In genomic region chr2:112805542-112805941, GRCh38 we compare ENCODE assay signal across 13 cellular contexts. TPM values are rescaled to one million over a fixed set of nuclear protein-coding genes. Genes with fewer than 3 reads are reported as not detected.
DNase-seq lines count a peak whose midpoint lies in the region; ATAC-seq and TF ChIP-seq lines count a peak whose summit lies in the region.
"Had no signal": no experiment of that assay in that cellular context is flagged by ENCODE, and none has a peak within 500 bp of the region (broad histone marks: within the 10 kb centered on the region; RNA-seq: fewer than 3 reads in every experiment).

No MANE protein-coding gene starts in this region.

- DNase-seq in IMR-90: no peak
- DNase-seq in mesenchymal stem cell: no peak
- DNase-seq in mesendoderm: no peak
- DNase-seq in NOMO-1 treated with DMSO at 0.1 percent for 48 hours (lab: John Stamatoyannopoulos, UW; ENCODE audit: unreplicated experiment): no peak
- no peak for DNase-seq in HAP-1 (ENCODE audit: low spot score in 2 of 2)
- DNase-seq: activated CD8-positive, alpha-beta memory T cell treated with anti-CD3 and anti-CD28 coated beads for 24 hours; activated naive CD8-positive, alpha-beta T cell treated with anti-CD3 and anti-CD28 coated beads, Interleukin-2, amount 50 U/mL, for 24 hours; DMS 273 treated with DMSO at 0.1 percent for 48 hours; NCI-H526 treated with DMSO at 0.1 percent for 48 hours had no signal

- H4K91ac ChIP-seq in IMR-90 (ENCODE audit: insufficient read depth, low read depth, low read length): peak overlapping the region; percentile 58; the same call in 1 of the 2 replicates
- H4K91ac ChIP-seq in mesenchymal stem cell (ENCODE audit: low read length): peak overlapping the region; percentile 64

- TF ChIP-seq POLR2A in IMR-90 (IDR thresholded peaks at IDR 0.05; ENCODE audit: low read depth, low read length): no peak

- H2AK9ac ChIP-seq in IMR-90 (replicated peaks; ENCODE audit: low read depth, low read length, poor library complexity): no peak overlapping the region

- H2BK12ac ChIP-seq in mesenchymal stem cell (ENCODE audit: low read length in 2 of 2): peak overlapping the region; percentile 38 to 61

- H4K20me1 ChIP-seq in IMR-90 (ENCODE audit: insufficient read depth, low read length): no peaks in the 10 kb centered on the region

- H3K79me1 ChIP-seq in IMR-90 (ENCODE audit: low read depth in 1 of 2, low read length in 2 of 2) (peaks cover 0 to 13% of the 10 kb centered on the region in 2 experiments; a peak in 2 of 4 replicates), mesenchymal stem cell (replicated peaks; ENCODE audit: low read length, poor library complexity, severe bottlenecking) (no peaks in the 10 kb centered on the region), mesendoderm (ENCODE audit: low read length) (no peaks in the 10 kb centered on the region)

- H3K9ac ChIP-seq in IMR-90 (ENCODE audit: low read depth, low read length) (no peak overlapping the region), mesenchymal stem cell (ENCODE audit: low read length) (no peak overlapping the region), mesendoderm (ENCODE audit: low read length) (no peak overlapping the region)

- H3K79me2 ChIP-seq in mesendoderm (ENCODE audit: control insufficient read depth, insufficient read depth, low read length): no peaks in the 10 kb centered on the region

- H2BK15ac ChIP-seq in IMR-90 (ENCODE audit: low read depth, low read length) (peak overlapping the region; percentile 53; the same call in 2 of the 3 replicates), mesenchymal stem cell (ENCODE audit: low read depth, poor library complexity, severe bottlenecking) (peak overlapping the region; percentile 88), mesendoderm (replicated peaks; ENCODE audit: low read depth) (no peak overlapping the region)

- no peak overlapping the region for H3K27ac ChIP-seq in IMR-90 (ENCODE audit: insufficient read depth, low read length)
- H3K27ac ChIP-seq in mesenchymal stem cell (ENCODE audit: low read length, poor library complexity, severe bottlenecking): no peak overlapping the region
- H3K27ac ChIP-seq in mesendoderm (ENCODE audit: low read depth, low read length): no peak overlapping the region

- peak overlapping the region; percentile 65 for H2AK5ac ChIP-seq in IMR-90 (ENCODE audit: low read depth, low read length)
- peak overlapping the region; percentile 24 for H2AK5ac ChIP-seq in mesenchymal stem cell (ENCODE audit: low read length, severe bottlenecking)
- H2AK5ac ChIP-seq in mesendoderm (ENCODE audit: low read length): no peak overlapping the region

- H3K23ac ChIP-seq in IMR-90 (ENCODE audit: low read depth, low read length): no peak overlapping the region
- H3K23ac ChIP-seq in mesenchymal stem cell (ENCODE audit: low read length in 2 of 2): no peak overlapping the region
- H3K23ac ChIP-seq in mesendoderm (ENCODE audit: low read length): no peak overlapping the region

- ATAC-seq in GM18861 (IDR thresholded peaks at IDR 0.05; ENCODE audit: unreplicated experiment) (peak; percentile 62), GM21576 (IDR thresholded peaks at IDR 0.05; ENCODE audit: unreplicated experiment) (peak; percentile 58), IMR-90 (ENCODE audit: low read depth) (no peak), HG03139 (IDR thresholded peaks at IDR 0.05; ENCODE audit: unreplicated experiment) (no peak)
- ATAC-seq: activated naive CD8-positive, alpha-beta T cell treated with anti-CD3 and anti-CD28 coated beads, Interleukin-2, amount 50 U/mL, for 24 hours had no signal

- H3K18ac ChIP-seq in IMR-90 (ENCODE audit: low read depth, low read length): peak overlapping the region; percentile 48; the same call in 1 of the 2 replicates
- peak overlapping the region; percentile 57 to 78 for H3K18ac ChIP-seq in mesenchymal stem cell (ENCODE audit: low read depth in 1 of 2, low read length in 2 of 2)
- no peak overlapping the region for H3K18ac ChIP-seq in mesendoderm (ENCODE audit: low read length)

- peaks cover 11% of the 10 kb centered on the region for H3K9me1 ChIP-seq in IMR-90 (ENCODE audit: insufficient read depth, low read length)

- no peaks in the 10 kb centered on the region for H3K36me3 ChIP-seq in IMR-90 (ENCODE audit: control insufficient read depth, insufficient read depth, low read length)
- no peaks in the 10 kb centered on the region for H3K36me3 ChIP-seq in mesenchymal stem cell (ENCODE audit: control insufficient read depth in 1 of 2, insufficient read depth in 2 of 2, low read depth in 1 of 2, low read length in 2 of 2)
- H3K36me3 ChIP-seq in mesendoderm (ENCODE audit: control insufficient read depth, insufficient read depth, low read length): no peaks in the 10 kb centered on the region
- H3K36me3 ChIP-seq in HAP-1 (replicated peaks): no peaks in the 10 kb centered on the region

- peak overlapping the region; percentile 27 to 61; a peak in 1 of 4 replicates for H4K8ac ChIP-seq in IMR-90 (ENCODE audit: low read depth in 2 of 2, low read length in 2 of 2)
- H4K8ac ChIP-seq in mesenchymal stem cell (ENCODE audit: low read length): peak overlapping the region; percentile 35
- no peak overlapping the region for H4K8ac ChIP-seq in mesendoderm (ENCODE audit: low read depth, low read length)

- BruUV-seq in IMR-90 (replicated peaks; lab: Mats Ljungman, UMichigan): no TSS peak

- no peak overlapping the region for H3K4me2 ChIP-seq in IMR-90 (ENCODE audit: low read depth, low read length)
- H3K4me2 ChIP-seq in mesenchymal stem cell (ENCODE audit: low read length, poor library complexity, severe bottlenecking): no peak overlapping the region
- H3K4me2 ChIP-seq in mesendoderm (ENCODE audit: low read length): no peak overlapping the region

- no peak for TF ChIP-seq CTCF in IMR-90 (conservative IDR thresholded peaks at IDR 0.05; ENCODE audit: low read depth, low read length)

- POLR2A ChIA-PET in IMR-90 (lab: Charles Lee; ENCODE audit: unreplicated experiment): no interaction called here

- H3K4me1 ChIP-seq in IMR-90 (ENCODE audit: control insufficient read depth, insufficient read depth, low read length) (no peaks in the 10 kb centered on the region; the same call in 1 of the 2 replicates), mesenchymal stem cell (ENCODE audit: control insufficient read depth, insufficient read depth, low read depth, low read length) (peaks cover 3% of the 10 kb centered on the region), mesendoderm (ENCODE audit: control insufficient read depth, low read depth, low read length) (no peaks in the 10 kb centered on the region), HAP-1 (no peaks in the 10 kb centered on the region; the same call in 1 of the 2 replicates)

- CTCF ChIA-PET in IMR-90 (lab: Yijun Ruan, JAX): no interaction called here

- H3K4ac ChIP-seq in IMR-90 (ENCODE audit: low read depth, low read length) (peak overlapping the region; percentile 67), mesenchymal stem cell (ENCODE audit: low read depth in 1 of 2, low read length in 2 of 2) (peak overlapping the region in 1 of 2 experiments; percentile 25), mesendoderm (ENCODE audit: low read depth, low read length) (no peak overlapping the region)

- H2BK120ac ChIP-seq in IMR-90 (ENCODE audit: low read depth, low read length) (peak overlapping the region; percentile 11), mesenchymal stem cell (ENCODE audit: low read depth, low read length) (peak overlapping the region; percentile 9), mesendoderm (ENCODE audit: low read depth, low read length) (no peak overlapping the region)

- no peak for TF ChIP-seq RAD21 in IMR-90 (IDR thresholded peaks at IDR 0.05; ENCODE audit: low read length)

- H2BK5ac ChIP-seq in IMR-90 (ENCODE audit: low read depth, low read length, poor library complexity, severe bottlenecking): peak overlapping the region; percentile 10
- H2BK5ac ChIP-seq in mesenchymal stem cell (ENCODE audit: low read depth, low read length, poor library complexity, severe bottlenecking): no peak overlapping the region
- H2BK5ac ChIP-seq in mesendoderm (ENCODE audit: low read length): no peak overlapping the region

- H3K14ac ChIP-seq in IMR-90 (replicated peaks; ENCODE audit: low read depth, low read length) (peak overlapping the region; percentile 78; the same call in 1 of the 2 replicates), mesenchymal stem cell (ENCODE audit: low read length in 2 of 2) (peak overlapping the region in 1 of 2 experiments; percentile 19)

- H3K4me3 ChIP-seq in IMR-90 (ENCODE audit: insufficient read depth, low read depth, low read length): no peak overlapping the region
- no peak overlapping the region for H3K4me3 ChIP-seq in mesenchymal stem cell (ENCODE audit: insufficient read depth in 1 of 2, low read depth in 1 of 2, low read length in 2 of 2)
- H3K4me3 ChIP-seq in mesendoderm (ENCODE audit: low read length): no peak overlapping the region
- no peak overlapping the region for H3K4me3 ChIP-seq in HAP-1
- H3K4me3 ChIP-seq: skin epidermis had no signal

- H4K5ac ChIP-seq in IMR-90 (ENCODE audit: low read depth, low read length) (peak overlapping the region; percentile 6), mesendoderm (ENCODE audit: low read length) (no peak overlapping the region)

- no peak overlapping the region for H3K56ac ChIP-seq in IMR-90 (ENCODE audit: extremely low read depth, insufficient read depth, low read length)
- H3K56ac ChIP-seq in mesendoderm (ENCODE audit: low read length): no peak overlapping the region

- H2AFZ ChIP-seq in IMR-90 (replicated peaks; ENCODE audit: low read length, poor library complexity) (peak overlapping the region; percentile 11), mesenchymal stem cell (ENCODE audit: low read depth, low read length) (no peak overlapping the region)

- 86% methylated on average over 7 of the region's 11 CpGs; no CpG with 5 or more reads in 1 of the 2 experiments for WGBS in IMR-90 (ENCODE audit: extremely low coverage in 2 of 2, insufficient read length in 1 of 2), 2 experiments
- WGBS in mesenchymal stem cell: 95% methylated on average over 11 of the region's 11 CpGs
- WGBS in mesendoderm (ENCODE audit: extremely low coverage, insufficient coverage, low lambda C conversion rate): no CpG with 5 or more reads among the region's 11 CpGs

- intact Hi-C loops in IMR-90 (cut with micrococcal nuclease): no loop called here

- in situ Hi-C loops in IMR-90 (cut with MboI; ENCODE audit: low sequenced_read_pairs): no loop called here
- in situ Hi-C loops in HAP-1 (cut with MboI; ENCODE audit: low sequenced_read_pairs): no loop called here

- dilution Hi-C loops in IMR-90 (cut with HindIII; ENCODE audit: low sequenced_read_pairs, unreplicated experiment): no loop called here

- H3K9me3 ChIP-seq in IMR-90 (ENCODE audit: control insufficient read depth, insufficient read depth, low read length): no peaks in the 10 kb centered on the region
- peaks cover 6% of the 10 kb centered on the region for H3K9me3 ChIP-seq in mesenchymal stem cell (ENCODE audit: control insufficient read depth, low read length)
- H3K9me3 ChIP-seq in HAP-1: no peaks in the 10 kb centered on the region; the same call in 1 of the 2 replicates

- H2BK20ac ChIP-seq in IMR-90 (ENCODE audit: low read depth, low read length): peak overlapping the region; percentile 90

- no peaks in the 10 kb centered on the region for H3K27me3 ChIP-seq in IMR-90 (ENCODE audit: control insufficient read depth, insufficient read depth, low read length)
- no peaks in the 10 kb centered on the region for H3K27me3 ChIP-seq in mesenchymal stem cell (ENCODE audit: control insufficient read depth in 1 of 2, insufficient read depth in 1 of 2, low read length in 2 of 2)
- no peaks in the 10 kb centered on the region for H3K27me3 ChIP-seq in mesendoderm (ENCODE audit: insufficient read depth, low read length, poor library complexity)
- no peaks in the 10 kb centered on the region for H3K27me3 ChIP-seq in HAP-1 (ENCODE audit: low read depth)

RNA-seq across cellular contexts. Expression of gene IL1A, which starts 21.2 kb away (rescaled TPM):
- total RNA-seq in IMR-90 (2012; rRNA removed): 0.83 and 1.1 TPM in 2 replicates
- 0.39 and 0.48 TPM in 2 replicates for polyA plus RNA-seq in IMR-90 (2012; rRNA removed)
- 0.05 and 0.30 TPM in 2 replicates for polyA plus RNA-seq in IMR-90 (2012; cell fraction: cytosol; rRNA removed)
- polyA plus RNA-seq in IMR-90 (2012; cell fraction: nucleus; rRNA removed; ENCODE audit: low replicate concordance): 0.08 and 1.6 TPM in 2 replicates
- 0.72 TPM for polyA plus RNA-seq in mesenchymal stem cell (2013, experiment 1 of 2)
- 0.84 TPM for polyA plus RNA-seq in mesenchymal stem cell (2013, experiment 2 of 2)
- polyA plus RNA-seq in mesendoderm (2013, experiment 1 of 2): 0.53 TPM
- polyA plus RNA-seq in mesendoderm (2013, experiment 2 of 2): 0.59 TPM

RNA-seq across cellular contexts. Expression of gene IL1B, which starts 31.0 kb away (rescaled TPM):
- total RNA-seq in IMR-90 (2012; rRNA removed): 3.0 and 3.6 TPM in 2 replicates
- 3.2 and 4.4 TPM in 2 replicates for polyA plus RNA-seq in IMR-90 (2012; rRNA removed)
- polyA plus RNA-seq in IMR-90 (2012; cell fraction: cytosol; rRNA removed): 5.7 and 5.9 TPM in 2 replicates
- polyA plus RNA-seq in IMR-90 (2012; cell fraction: nucleus; rRNA removed; ENCODE audit: low replicate concordance): 5.4 and 17.9 TPM in 2 replicates
- 5.3 TPM for polyA plus RNA-seq in mesenchymal stem cell (2013, experiment 1 of 2)
- polyA plus RNA-seq in mesenchymal stem cell (2013, experiment 2 of 2): 5.7 TPM
- not detected for polyA plus RNA-seq in mesendoderm (2013, experiment 1 of 2)
- not detected for polyA plus RNA-seq in mesendoderm (2013, experiment 2 of 2)

RNA-seq across cellular contexts. Expression of gene CKAP2L, which starts 41.1 kb away (rescaled TPM):
- total RNA-seq in IMR-90 (2012; rRNA removed): 9.9 and 13.3 TPM in 2 replicates
- polyA plus RNA-seq in IMR-90 (2012; rRNA removed): 6.3 and 6.4 TPM in 2 replicates
- polyA plus RNA-seq in IMR-90 (2012; cell fraction: cytosol; rRNA removed): 0.43 and 0.55 TPM in 2 replicates
- 0.50 and 2.0 TPM in 2 replicates for polyA plus RNA-seq in IMR-90 (2012; cell fraction: nucleus; rRNA removed; ENCODE audit: low replicate concordance)
- polyA plus RNA-seq in mesenchymal stem cell (2013, experiment 1 of 2): 2.7 TPM
- 3.1 TPM for polyA plus RNA-seq in mesenchymal stem cell (2013, experiment 2 of 2)
- polyA plus RNA-seq in mesendoderm (2013, experiment 1 of 2): 18.4 TPM
- 17.9 TPM for polyA plus RNA-seq in mesendoderm (2013, experiment 2 of 2)

Comparison
In these comparisons a context has a peak if more than half of its experiments do, and no peak if none do; other contexts are left out.
1. ATAC-seq: peak in GM18861 (single experiment) and GM21576 (single experiment); none in IMR-90 (single experiment) and HG03139 (single experiment).